7 cellular contexts compared by ENCODE assay signal in genomic region chr3:139353920-139354556, GRCh38. TPM values are rescaled to one million over a fixed set of nuclear protein-coding genes. Genes with fewer than 3 reads are reported as not detected.
A peak's percentile ranks its signal among the peaks of the same experiment; 100 is the strongest.
DNase-seq lines count a peak whose midpoint lies in the region; ATAC-seq and TF ChIP-seq lines count a peak whose summit lies in the region.

No MANE protein-coding gene starts in this region.

- TF ChIP-seq CTCF in GM10248 (IDR thresholded peaks at IDR 0.05; ENCODE audit: control extremely low read depth, extremely low read depth, low read depth, missing control alignments) (peak; percentile 66), smooth muscle cell (IDR thresholded peaks at IDR 0.05; ENCODE audit: borderline replicate concordance, insufficient read depth, poor library complexity, severe bottlenecking) (peak; percentile 47)

- no peak overlapping the region for H2AFZ ChIP-seq in smooth muscle cell (ENCODE audit: low read depth)

- peaks cover 1% of the 10 kb centered on the region for H3K4me1 ChIP-seq in smooth muscle cell (ENCODE audit: low read depth)

- WGBS in smooth muscle cell (ENCODE audit: low lambda C conversion rate), result 78% methylated on average over 3 of the region's 3 CpGs

- no peak for ATAC-seq in HG02884 (IDR thresholded peaks at IDR 0.05; ENCODE audit: unreplicated experiment)

- no peaks in the 10 kb centered on the region for H3K27me3 ChIP-seq in smooth muscle cell (ENCODE audit: low read depth)

- no peaks in the 10 kb centered on the region for H3K79me2 ChIP-seq in smooth muscle cell (ENCODE audit: low read depth)

- H3F3A ChIP-seq in smooth muscle cell (ENCODE audit: low read depth), result peaks cover 60% of the 10 kb centered on the region

- no peak overlapping the region for H3K4me3 ChIP-seq in smooth muscle cell

- H3K27ac ChIP-seq in smooth muscle cell (ENCODE audit: low read depth), result peak overlapping the region; percentile 61

- CTCF ChIA-PET in GM10248 (lab: Yijun Ruan, JAX), result interaction anchor here (1.2 to 2.7 kb wide), 9 partner anchors 9 to 438 kb away, joined by 3 to 18 read pairs (median 6); partner anchors contain the start of genes COPB2 and MRPS22

- peaks cover 36% of the 10 kb centered on the region for H4K20me1 ChIP-seq in smooth muscle cell (ENCODE audit: low read depth)

- H3K36me3 ChIP-seq in smooth muscle cell (ENCODE audit: low read depth), result peaks cover 29% of the 10 kb centered on the region

- H3K4me2 ChIP-seq in smooth muscle cell, result no peak overlapping the region

- no peaks in the 10 kb centered on the region for H3K9me3 ChIP-seq in smooth muscle cell (replicated peaks; ENCODE audit: low read depth)

- no peak for DNase-seq in GM10248 (ENCODE audit: extremely low spot score)
- peak; percentile 64 for DNase-seq in LHCN-M2 (ENCODE audit: low read depth)
- DNase-seq in SW 1271 (lab: John Stamatoyannopoulos, UW), result peak; percentile 37 to 77
- DNase-seq in glomerular visceral epithelial cell (ENCODE audit: extremely low spot score), result peak; percentile 55
- DNase-seq in smooth muscle cell (lab: John Stamatoyannopoulos, UW; ENCODE audit: unreplicated experiment), result no peak
- no peak for DNase-seq in activated T-cell treated with anti-CD3 and anti-CD28 coated beads for 4 hours

- no peak overlapping the region for H3K9ac ChIP-seq in smooth muscle cell (ENCODE audit: low read depth)

- POLR2A ChIA-PET in GM10248 (lab: Yijun Ruan, JAX), result interaction anchor here (1.2 kb wide), 1 partner anchor 9 kb away, joined by 6 read pairs; no protein-coding TSS in a partner anchor

RNA-seq across cellular contexts. Expression of gene MRPS22, which starts 10.2 kb away (rescaled TPM):
- total RNA-seq in LHCN-M2 (2014; rRNA removed) (74.3 and 82.4 TPM in 2 replicates), smooth muscle cell (96.0 and 97.2 TPM in 2 replicates)
- 35.5 TPM for polyA plus RNA-seq in LHCN-M2 (2012)
- 70.5 and 90.6 TPM in 2 replicates for polyA plus RNA-seq in smooth muscle cell

RNA-seq across cellular contexts. Expression of gene COPB2, which starts 35.4 kb away (rescaled TPM):
- total RNA-seq in LHCN-M2 (2014; rRNA removed) (152 and 156 TPM in 2 replicates), smooth muscle cell (157 and 259 TPM in 2 replicates)
- 117 TPM for polyA plus RNA-seq in LHCN-M2 (2012)
- polyA plus RNA-seq in smooth muscle cell, result 173 and 194 TPM in 2 replicates

Comparison
In these comparisons a context has a peak if more than half of its experiments do, and no peak if none do; other contexts are left out.
1. DNase-seq: peak in LHCN-M2 (single experiment), SW 1271 (2 of 2) and glomerular visceral epithelial cell (single experiment); none in GM10248 (single experiment), smooth muscle cell (single experiment) and activated T-cell treated with anti-CD3 and anti-CD28 coated beads for 4 hours (single experiment).